ENCODE assay signal across 18 cellular contexts in genomic region chr3:3745693-3746092, GRCh38. TPM values are rescaled to one million over a fixed set of nuclear protein-coding genes. Genes with fewer than 3 reads are reported as not detected.
"Had no signal": no experiment of that assay in that cellular context is flagged by ENCODE, and none has a peak within 500 bp of the region (broad histone marks: within the 10 kb centered on the region; RNA-seq: fewer than 3 reads in every experiment).

No MANE protein-coding gene starts in this region.

- H3K27me3 ChIP-seq: heart right ventricle, spleen, testis, tibial nerve had no signal

- H3K36me3 ChIP-seq: heart right ventricle, spleen had no signal

- H3K9me3 ChIP-seq: heart right ventricle, spleen, testis, tibial nerve had no signal

- H3K4me3 ChIP-seq: heart right ventricle, spleen, testis, tibial nerve had no signal

- H3K27ac ChIP-seq: heart right ventricle, spleen, testis, tibial nerve had no signal

- DNase-seq: effector memory CD4-positive, alpha-beta T cell; heart right ventricle; hypothalamus; kidney glomerular epithelial cell; naive thymus-derived CD4-positive, alpha-beta T cell; nephron progenitor cell; spleen; stimulated activated CD4-positive, alpha-beta T cell treated with anti-CD3 and anti-CD28 coated beads, Interleukin-15, amount 100 ng/mL, for 24 hours; stimulated activated CD4-positive, alpha-beta T cell treated with anti-CD3 and anti-CD28 coated beads, Interleukin-1b, Interleukin-23, amount 100 ng/mL, for 48 hours; stimulated activated CD4-positive, alpha-beta T cell treated with anti-CD3 and anti-CD28 coated beads, Interleukin-4, amount 100 ng/mL, for 24 hours; stimulated activated naive B cell treated with anti-CD40 and anti-IgM and Interleukin-4, amounts not matched to agents 10 μg/mL and 1 μg/mL and 100 μg/mL, for 72 hours; stimulated activated naive CD8-positive, alpha-beta T cell treated with anti-CD3 and anti-CD28 coated beads, Interleukin-15, amount 100 ng/mL, for 72 hours; testis had no signal

- ATAC-seq: esophagus mucosa; heart right ventricle; naive thymus-derived CD4-positive, alpha-beta T cell; sciatic nerve; stimulated activated naive B cell treated with anti-CD40 and anti-IgM and Interleukin-4, amounts not matched to agents 10 μg/mL and 1 μg/mL and 100 μg/mL, for 72 hours; stimulated activated naive CD8-positive, alpha-beta T cell treated with anti-CD3 and anti-CD28 coated beads, Interleukin-15, amount 100 ng/mL, for 72 hours had no signal

- H3K4me1 ChIP-seq: heart right ventricle, spleen, testis, tibial nerve had no signal

RNA-seq across cellular contexts. Expression of gene LRRN1, which starts 53.5 kb away (rescaled TPM):
- total RNA-seq: lung microvascular endothelial cell, pulmonary artery endothelial cell had no signal
